Comparison of ENCODE assay signal across 10 cellular contexts in genomic region chr20:59063358-59064213, GRCh38. TPM values are rescaled to one million over a fixed set of nuclear protein-coding genes. Genes with fewer than 3 reads are reported as not detected.
DNase-seq lines count a peak whose midpoint lies in the region; ATAC-seq, FAIRE-seq and TF ChIP-seq lines count a peak whose summit lies in the region.
"Had no signal": no experiment of that assay in that cellular context is flagged by ENCODE, and none has a peak within 500 bp of the region (broad histone marks: within the 10 kb centered on the region; RNA-seq: fewer than 3 reads in every experiment).

No MANE protein-coding gene starts in this region.

- H3K9ac ChIP-seq in mammary epithelial cell (ENCODE audit: insufficient read depth, low read length) (peak overlapping the region; percentile 53), HepG2 (ENCODE audit: insufficient read depth, low read depth, low read length) (no peak overlapping the region), colonic mucosa (ENCODE audit: low read depth in 2 of 2, low read length in 2 of 2) (no peak overlapping the region)

- 43% methylated on average over 22 of the region's 22 CpGs for WGBS in mammary epithelial cell (ENCODE audit: low coverage, missing lambda C conversion rate)
- WGBS in HepG2 (ENCODE audit: low lambda C conversion rate), result 33% methylated on average over 22 of the region's 22 CpGs

- no peak for TF ChIP-seq POLR2A in HepG2 (IDR thresholded peaks at IDR 0.05; ENCODE audit: insufficient read depth in 1 of 2, low read depth in 2 of 2, low read length in 2 of 2)

- H3K27me3 ChIP-seq in mammary epithelial cell (ENCODE audit: insufficient read depth, low read length), result no peaks in the 10 kb centered on the region
- H3K27me3 ChIP-seq in HepG2 (ENCODE audit: control insufficient read depth in 1 of 2, insufficient read depth in 2 of 2, low read length in 2 of 2), result peaks cover 0 to 25% of the 10 kb centered on the region in 2 experiments; a peak in 2 of 5 replicates
- no peaks in the 10 kb centered on the region for H3K27me3 ChIP-seq in colonic mucosa

- H3K9me3 ChIP-seq in mammary epithelial cell (replicated peaks; ENCODE audit: insufficient read depth, low read length) (no peaks in the 10 kb centered on the region), HepG2 (ENCODE audit: low read length) (no peaks in the 10 kb centered on the region), colonic mucosa (no peaks in the 10 kb centered on the region)

- H4K20me1 ChIP-seq in mammary epithelial cell (ENCODE audit: insufficient read depth, low read length) (no peaks in the 10 kb centered on the region), HepG2 (ENCODE audit: insufficient read depth, low read length) (no peaks in the 10 kb centered on the region)

- no peak for ATAC-seq in HepG2

- H2AFZ ChIP-seq in mammary epithelial cell (ENCODE audit: low read depth, low read length) (peak overlapping the region; percentile 65), HepG2 (ENCODE audit: low read length) (no peak overlapping the region)

- POLR2A ChIA-PET in HepG2 (lab: Yijun Ruan, JAX), result no interaction called here

- H3K4me1 ChIP-seq in mammary epithelial cell (ENCODE audit: insufficient read depth, low read length), result peaks cover 15% of the 10 kb centered on the region
- no peaks in the 10 kb centered on the region for H3K4me1 ChIP-seq in HepG2 (ENCODE audit: insufficient read depth, low read length)
- no peaks in the 10 kb centered on the region for H3K4me1 ChIP-seq in colonic mucosa

- no peak for FAIRE-seq in HepG2 (lab: Jason Lieb, UNC)

- BruUV-seq in mammary epithelial cell (replicated peaks; lab: Mats Ljungman, UMichigan), result no TSS peak
- BruUV-seq in HepG2 (replicated peaks; lab: Mats Ljungman, UMichigan), result no TSS peak

- H3K4me2 ChIP-seq in mammary epithelial cell (ENCODE audit: insufficient read depth, low read depth, low read length) (peak overlapping the region; percentile 86), HepG2 (ENCODE audit: low read depth, low read length) (no peak overlapping the region)

- no peak for TF ChIP-seq EP300 in HepG2 (IDR thresholded peaks at IDR 0.05; ENCODE audit: low read depth in 2 of 2, low read length in 2 of 2)
- TF ChIP-seq EP300 in HepG2 (CRISPR knock-in tag; IDR thresholded peaks at IDR 0.05; ENCODE audit: borderline replicate concordance), result no peak

- in situ Hi-C loops in mammary epithelial cell (cut with MboI; ENCODE audit: low sequenced_read_pairs in 2 of 2) (no loop called here), HepG2 (cut with HindIII; ENCODE audit: extremely low pct_ligation_motif_present, low pct_unique_long_range_greater_than_20kb) (no loop called here)

- dilution Hi-C loops in mammary epithelial cell (cut with HindIII; ENCODE audit: low sequenced_read_pairs), result no loop called here

- TF ChIP-seq RAD21 in HepG2 (CRISPR knock-in tag; IDR thresholded peaks at IDR 0.05), result no peak

- H3K4me3 ChIP-seq in mammary epithelial cell (replicated peaks in 1 of 3; ENCODE audit: insufficient read depth in 1 of 3, low read depth in 2 of 3, low read length in 3 of 3) (no peak overlapping the region), HepG2 (replicated peaks in 1 of 3; ENCODE audit: insufficient read depth in 1 of 3, low read depth in 2 of 3, low read length in 3 of 3) (no peak overlapping the region), colonic mucosa (no peak overlapping the region)

- intact Hi-C loops in mammary epithelial cell (cut with micrococcal nuclease), result no loop called here
- intact Hi-C loops in HepG2 (cut with micrococcal nuclease; ENCODE audit: unreplicated experiment), result no loop called here
- intact Hi-C loops in colonic mucosa (cut with DNase I), result no loop called here

- peak; percentile 40 for DNase-seq in AG08395 (ENCODE audit: low spot score)
- DNase-seq in NCI-H146 (lab: John Stamatoyannopoulos, UW), result peak; percentile 76
- peak; percentile 89 for DNase-seq in mammary epithelial cell
- DNase-seq in HepG2 (ENCODE audit: low spot score), result no peak
- no peak for DNase-seq in colonic mucosa
- no peak for DNase-seq in 8988T
- no peak for DNase-seq in putamen (ENCODE audit: low spot score)
- DNase-seq in NCI-H446 (lab: John Stamatoyannopoulos, UW), result no peak
- DNase-seq: CD4-positive, CD25-positive, alpha-beta regulatory T cell; naive B cell had no signal

- H3K27ac ChIP-seq in mammary epithelial cell (ENCODE audit: insufficient read depth, low read depth, low read length) (peak overlapping the region; percentile 51), HepG2 (ENCODE audit: extremely low read length, insufficient read depth, low read length) (no peak overlapping the region), colonic mucosa (no peak overlapping the region)

- TF ChIP-seq CTCF in mammary epithelial cell (conservative IDR thresholded peaks at IDR 0.05 in 1 of 2, IDR thresholded peaks at IDR 0.05 in 1 of 2; ENCODE audit: extremely low read depth in 1 of 2, insufficient read depth in 1 of 2, low read depth in 1 of 2, low read length in 2 of 2), result no peak
- TF ChIP-seq CTCF in HepG2 (CRISPR knock-in tag; IDR thresholded peaks at IDR 0.05), result no peak
- no peak for TF ChIP-seq CTCF in colonic mucosa (IDR thresholded peaks at IDR 0.05)

- CTCF ChIA-PET in mammary epithelial cell (lab: Charles Lee; ENCODE audit: low non-redundant PET) (interaction anchor here (0.7 kb wide), 1 partner anchor 785 kb away, joined by 3 read pairs; no protein-coding TSS in a partner anchor), HepG2 (lab: Yijun Ruan, JAX; ENCODE audit: low intra/inter-chr PET ratio, low total read pairs) (no interaction called here)

- no peaks in the 10 kb centered on the region for H3K36me3 ChIP-seq in mammary epithelial cell (ENCODE audit: insufficient read depth, low read length)
- no peaks in the 10 kb centered on the region for H3K36me3 ChIP-seq in HepG2 (replicated peaks in 1 of 2; ENCODE audit: control insufficient read depth in 1 of 2, insufficient read depth in 2 of 2, low read length in 2 of 2)
- H3K36me3 ChIP-seq in colonic mucosa, result no peaks in the 10 kb centered on the region

- no peaks in the 10 kb centered on the region for H3K79me2 ChIP-seq in mammary epithelial cell (ENCODE audit: insufficient read depth, low read length)
- no peaks in the 10 kb centered on the region for H3K79me2 ChIP-seq in HepG2 (ENCODE audit: insufficient read depth, low read length)

RNA-seq across cellular contexts. Expression of gene PRELID3B, which starts 21.0 kb away (rescaled TPM):
- total RNA-seq in mammary epithelial cell (100 to 1,000 TPM in 1 of 2 donors, 10 to 100 TPM in 1; 81.2 to 103 TPM), HepG2 (2016; rRNA removed; fragmentation: Illumina TruSeq; extraction: Trizol) (42.6 and 59.8 TPM in 2 replicates), colonic mucosa (100 to 1,000 TPM; 138 to 141 TPM)
- polyA plus RNA-seq in mammary epithelial cell (49.5 TPM), HepG2 (2011; rRNA removed) (19.5 and 23.3 TPM in 2 replicates)
- 91.4 TPM for polyA minus RNA-seq in mammary epithelial cell
- total RNA-seq in HepG2 (2016; cell fraction: cytosol; rRNA removed; fragmentation: Illumina TruSeq; extraction: Trizol; ENCODE audit: low read depth), result 19.8 and 23.7 TPM in 2 replicates
- 40.7 and 62.3 TPM in 2 replicates for total RNA-seq in HepG2 (2016; cell fraction: insoluble cytoplasmic fraction; rRNA removed; fragmentation: Illumina TruSeq; extraction: Trizol)
- total RNA-seq in HepG2 (2016; cell fraction: membrane; rRNA removed; fragmentation: Illumina TruSeq; extraction: Trizol), result 47.0 and 50.1 TPM in 2 replicates
- total RNA-seq in HepG2 (2016; cell fraction: nucleus; rRNA removed; fragmentation: Illumina TruSeq; extraction: Trizol), result 15.4 and 21.0 TPM in 2 replicates
- polyA plus RNA-seq in HepG2 (2011; cell fraction: cytosol; rRNA removed), result 7.1 and 11.2 TPM in 2 replicates
- 6.0 and 7.6 TPM in 2 replicates for polyA plus RNA-seq in HepG2 (2011; cell fraction: nucleus; rRNA removed)
- polyA plus RNA-seq in HepG2 (2012), result 17.6 and 21.3 TPM in 2 replicates
- polyA plus RNA-seq in HepG2 (2016; cell fraction: cytosol; fragmentation: Illumina TruSeq; extraction: Trizol; ENCODE audit: low read depth), result 16.2 and 20.1 TPM in 2 replicates
- 46.4 and 46.8 TPM in 2 replicates for polyA plus RNA-seq in HepG2 (2016; cell fraction: insoluble cytoplasmic fraction; fragmentation: Illumina TruSeq; extraction: Trizol; ENCODE audit: low read depth)
- 29.0 and 30.9 TPM in 2 replicates for polyA plus RNA-seq in HepG2 (2016; cell fraction: membrane; fragmentation: Illumina TruSeq; extraction: Trizol; ENCODE audit: low read depth)
- 22.7 and 25.0 TPM in 2 replicates for polyA plus RNA-seq in HepG2 (2016; cell fraction: nucleus; fragmentation: Illumina TruSeq; extraction: Trizol; ENCODE audit: insufficient read depth, low read depth)
- polyA minus RNA-seq in HepG2 (2011; rRNA and poly(A)+ RNA removed; ENCODE audit: low replicate concordance), result 35.2 and 278 TPM in 2 replicates
- polyA minus RNA-seq in HepG2 (2011; cell fraction: cytosol; rRNA and poly(A)+ RNA removed), result 23.0 and 32.6 TPM in 2 replicates
- 9.5 and 14.8 TPM in 2 replicates for polyA minus RNA-seq in HepG2 (2011; cell fraction: nucleus; rRNA and poly(A)+ RNA removed)

RNA-seq across cellular contexts. Expression of gene ATP5F1E, which starts 31.5 kb away (rescaled TPM):
- 10 to 100 TPM; 13.7 to 75.4 TPM for total RNA-seq in mammary epithelial cell
- polyA plus RNA-seq in mammary epithelial cell, result 39.1 TPM
- 9.7 TPM for polyA minus RNA-seq in mammary epithelial cell
- 134 and 163 TPM in 2 replicates for total RNA-seq in HepG2 (2016; rRNA removed; fragmentation: Illumina TruSeq; extraction: Trizol)
- total RNA-seq in HepG2 (2016; cell fraction: cytosol; rRNA removed; fragmentation: Illumina TruSeq; extraction: Trizol; ENCODE audit: low read depth), result 136 and 187 TPM in 2 replicates
- 135 and 172 TPM in 2 replicates for total RNA-seq in HepG2 (2016; cell fraction: insoluble cytoplasmic fraction; rRNA removed; fragmentation: Illumina TruSeq; extraction: Trizol)
- total RNA-seq in HepG2 (2016; cell fraction: membrane; rRNA removed; fragmentation: Illumina TruSeq; extraction: Trizol), result 188 and 230 TPM in 2 replicates
- total RNA-seq in HepG2 (2016; cell fraction: nucleus; rRNA removed; fragmentation: Illumina TruSeq; extraction: Trizol), result 74.5 and 76.2 TPM in 2 replicates
- polyA plus RNA-seq in HepG2 (2011; rRNA removed), result 99.9 and 121 TPM in 2 replicates
- polyA plus RNA-seq in HepG2 (2011; cell fraction: cytosol; rRNA removed), result 40.4 and 46.7 TPM in 2 replicates
- polyA plus RNA-seq in HepG2 (2011; cell fraction: nucleus; rRNA removed), result 11.8 and 17.3 TPM in 2 replicates
- 85.8 and 145 TPM in 2 replicates for polyA plus RNA-seq in HepG2 (2012)
- 146 and 191 TPM in 2 replicates for polyA plus RNA-seq in HepG2 (2016; cell fraction: cytosol; fragmentation: Illumina TruSeq; extraction: Trizol; ENCODE audit: low read depth)
- 167 and 175 TPM in 2 replicates for polyA plus RNA-seq in HepG2 (2016; cell fraction: insoluble cytoplasmic fraction; fragmentation: Illumina TruSeq; extraction: Trizol; ENCODE audit: low read depth)
- 151 and 201 TPM in 2 replicates for polyA plus RNA-seq in HepG2 (2016; cell fraction: membrane; fragmentation: Illumina TruSeq; extraction: Trizol; ENCODE audit: low read depth)
- 88.7 and 95.7 TPM in 2 replicates for polyA plus RNA-seq in HepG2 (2016; cell fraction: nucleus; fragmentation: Illumina TruSeq; extraction: Trizol; ENCODE audit: insufficient read depth, low read depth)
- polyA minus RNA-seq in HepG2 (2011; rRNA and poly(A)+ RNA removed; ENCODE audit: low replicate concordance), result 19.0 and 25.4 TPM in 2 replicates
- 21.2 and 23.6 TPM in 2 replicates for polyA minus RNA-seq in HepG2 (2011; cell fraction: cytosol; rRNA and poly(A)+ RNA removed)
- polyA minus RNA-seq in HepG2 (2011; cell fraction: nucleus; rRNA and poly(A)+ RNA removed), result 61.4 and 62.2 TPM in 2 replicates
- total RNA-seq in colonic mucosa, result 10 to 100 TPM; 75.0 to 94.1 TPM

RNA-seq across cellular contexts. Expression of gene TUBB1, which starts 44.4 kb away (rescaled TPM):
- total RNA-seq in mammary epithelial cell (not detected), HepG2 (2016; rRNA removed; fragmentation: Illumina TruSeq; extraction: Trizol) (0.11 and 0.17 TPM in 2 replicates), colonic mucosa (not detected)
- polyA plus RNA-seq in mammary epithelial cell (0.01 TPM), HepG2 (2011; rRNA removed) (51.5 and 57.6 TPM in 2 replicates)
- polyA minus RNA-seq in mammary epithelial cell, result not detected
- not detected in 2 replicates for total RNA-seq in HepG2 (2016; cell fraction: cytosol; rRNA removed; fragmentation: Illumina TruSeq; extraction: Trizol; ENCODE audit: low read depth)
- 0.17 and 0.25 TPM in 2 replicates for total RNA-seq in HepG2 (2016; cell fraction: insoluble cytoplasmic fraction; rRNA removed; fragmentation: Illumina TruSeq; extraction: Trizol)
- 0.07 TPM in 1 of 2 replicates, not detected in the other for total RNA-seq in HepG2 (2016; cell fraction: membrane; rRNA removed; fragmentation: Illumina TruSeq; extraction: Trizol)
- 0.09 and 0.16 TPM in 2 replicates for total RNA-seq in HepG2 (2016; cell fraction: nucleus; rRNA removed; fragmentation: Illumina TruSeq; extraction: Trizol)
- polyA plus RNA-seq in HepG2 (2011; cell fraction: cytosol; rRNA removed), result 32.3 and 32.4 TPM in 2 replicates
- polyA plus RNA-seq in HepG2 (2011; cell fraction: nucleus; rRNA removed), result 71.8 and 73.9 TPM in 2 replicates
- polyA plus RNA-seq in HepG2 (2012), result 7.2 and 22.3 TPM in 2 replicates
- polyA plus RNA-seq in HepG2 (2016; cell fraction: cytosol; fragmentation: Illumina TruSeq; extraction: Trizol; ENCODE audit: low read depth), result 0.03 TPM in 1 of 2 replicates, not detected in the other
- polyA plus RNA-seq in HepG2 (2016; cell fraction: insoluble cytoplasmic fraction; fragmentation: Illumina TruSeq; extraction: Trizol; ENCODE audit: low read depth), result 0.23 and 0.33 TPM in 2 replicates
- 0.05 and 0.07 TPM in 2 replicates for polyA plus RNA-seq in HepG2 (2016; cell fraction: membrane; fragmentation: Illumina TruSeq; extraction: Trizol; ENCODE audit: low read depth)
- 0.33 and 0.59 TPM in 2 replicates for polyA plus RNA-seq in HepG2 (2016; cell fraction: nucleus; fragmentation: Illumina TruSeq; extraction: Trizol; ENCODE audit: insufficient read depth, low read depth)
- polyA minus RNA-seq in HepG2 (2011; rRNA and poly(A)+ RNA removed; ENCODE audit: low replicate concordance), result 47.0 TPM in 1 of 2 replicates, not detected in the other
- 17.2 and 17.4 TPM in 2 replicates for polyA minus RNA-seq in HepG2 (2011; cell fraction: cytosol; rRNA and poly(A)+ RNA removed)
- polyA minus RNA-seq in HepG2 (2011; cell fraction: nucleus; rRNA and poly(A)+ RNA removed), result 20.1 and 23.4 TPM in 2 replicates

RNA-seq across cellular contexts. Expression of gene CTSZ, which starts 56.5 kb away (rescaled TPM):
- 100 to 1,000 TPM; 138 to 139 TPM for total RNA-seq in mammary epithelial cell
- 156 TPM for polyA plus RNA-seq in mammary epithelial cell
- polyA minus RNA-seq in mammary epithelial cell, result 116 TPM
- total RNA-seq in HepG2 (2016; rRNA removed; fragmentation: Illumina TruSeq; extraction: Trizol), result not detected in 2 replicates
- not detected in 2 replicates for total RNA-seq in HepG2 (2016; cell fraction: cytosol; rRNA removed; fragmentation: Illumina TruSeq; extraction: Trizol; ENCODE audit: low read depth)
- total RNA-seq in HepG2 (2016; cell fraction: insoluble cytoplasmic fraction; rRNA removed; fragmentation: Illumina TruSeq; extraction: Trizol), result not detected in 2 replicates
- total RNA-seq in HepG2 (2016; cell fraction: membrane; rRNA removed; fragmentation: Illumina TruSeq; extraction: Trizol), result not detected in 2 replicates
- total RNA-seq in HepG2 (2016; cell fraction: nucleus; rRNA removed; fragmentation: Illumina TruSeq; extraction: Trizol), result not detected in 2 replicates
- 0.33 and 0.46 TPM in 2 replicates for polyA plus RNA-seq in HepG2 (2011; rRNA removed)
- 0.28 and 0.36 TPM in 2 replicates for polyA plus RNA-seq in HepG2 (2011; cell fraction: cytosol; rRNA removed)
- 0.23 and 0.59 TPM in 2 replicates for polyA plus RNA-seq in HepG2 (2011; cell fraction: nucleus; rRNA removed)
- 0.47 and 0.52 TPM in 2 replicates for polyA plus RNA-seq in HepG2 (2012)
- polyA plus RNA-seq in HepG2 (2016; cell fraction: cytosol; fragmentation: Illumina TruSeq; extraction: Trizol; ENCODE audit: low read depth), result not detected in 2 replicates
- not detected in 2 replicates for polyA plus RNA-seq in HepG2 (2016; cell fraction: insoluble cytoplasmic fraction; fragmentation: Illumina TruSeq; extraction: Trizol; ENCODE audit: low read depth)
- not detected in 2 replicates for polyA plus RNA-seq in HepG2 (2016; cell fraction: membrane; fragmentation: Illumina TruSeq; extraction: Trizol; ENCODE audit: low read depth)
- polyA plus RNA-seq in HepG2 (2016; cell fraction: nucleus; fragmentation: Illumina TruSeq; extraction: Trizol; ENCODE audit: insufficient read depth, low read depth), result not detected in 2 replicates
- polyA minus RNA-seq in HepG2 (2011; rRNA and poly(A)+ RNA removed; ENCODE audit: low replicate concordance), result 0.10 and 114 TPM in 2 replicates
- polyA minus RNA-seq in HepG2 (2011; cell fraction: cytosol; rRNA and poly(A)+ RNA removed), result 0.70 TPM in 1 of 2 replicates, not detected in the other
- 1.0 TPM in 1 of 2 replicates, not detected in the other for polyA minus RNA-seq in HepG2 (2011; cell fraction: nucleus; rRNA and poly(A)+ RNA removed)
- 100 to 1,000 TPM; 274 to 303 TPM for total RNA-seq in colonic mucosa

Comparison
In these comparisons a context has a peak if more than half of its experiments do, and no peak if none do; other contexts are left out.
1. DNase-seq: peak in AG08395 (single experiment), NCI-H146 (single experiment) and mammary epithelial cell (single experiment); none in HepG2 (single experiment), colonic mucosa (single experiment), 8988T (single experiment), putamen (single experiment) and NCI-H446 (0 of 2).